8 cellular contexts compared by ENCODE assay signal in the genomic region with DNA sequence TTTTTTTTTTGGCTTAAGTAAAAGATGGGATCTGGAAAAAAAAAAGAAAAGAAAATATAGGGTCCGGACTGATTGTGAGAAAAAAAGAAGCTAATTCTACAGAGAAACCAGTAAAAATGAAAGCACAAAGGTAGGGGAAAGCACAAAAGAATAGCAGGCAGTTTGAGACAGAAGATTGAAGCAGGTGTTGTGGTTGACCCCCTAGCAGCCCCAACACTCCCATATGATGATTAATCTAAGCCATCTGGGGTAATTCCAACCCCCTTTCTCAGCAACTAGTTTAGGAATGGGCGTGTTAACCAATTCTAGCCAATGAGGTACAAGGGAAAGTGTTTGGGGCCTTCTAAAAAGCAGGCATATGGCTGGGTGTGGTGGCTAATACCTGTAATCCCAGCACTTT.
A peak's percentile ranks its signal among the peaks of the same experiment; 100 is the strongest.
DNase-seq lines count a peak whose midpoint lies in the region; ATAC-seq lines count a peak whose summit lies in the region.

No MANE protein-coding gene starts in this region.

- H3K4me3 Mint-ChIP-seq in effector memory CD8-positive, alpha-beta T cell = no peak overlapping the region

- DNase-seq in stimulated activated naive CD4-positive, alpha-beta T cell treated with Interleukin-2 at 50 U/mL for 16 hours (lab: John Stamatoyannopoulos, UW) = peak; percentile 10
- no peak for DNase-seq in stimulated activated naive CD4-positive, alpha-beta T cell (lab: John Stamatoyannopoulos, UW)
- DNase-seq in NCI-H82 (lab: John Stamatoyannopoulos, UW) = peak; percentile 86
- no peak for DNase-seq in effector memory CD8-positive, alpha-beta T cell
- no peak for DNase-seq in activated CD4-positive, CD25-positive, alpha-beta regulatory T cell treated with anti-CD3 and anti-CD28 coated beads, Interleukin-2, amount 50 U/mL, for 72 hours
- DNase-seq in HT-29 (ENCODE audit: low spot score) = no peak
- no peak for DNase-seq in NOMO-1 treated with DMSO at 0.1 percent for 48 hours (lab: John Stamatoyannopoulos, UW; ENCODE audit: unreplicated experiment)

- H3K4me1 Mint-ChIP-seq in effector memory CD8-positive, alpha-beta T cell (ENCODE audit: low read depth in 2 of 2) = peaks cover 6 to 10% of the 10 kb centered on the region in 2 donors

- peaks cover 0 to 2% of the 10 kb centered on the region in 2 donors for H3K9me3 Mint-ChIP-seq in effector memory CD8-positive, alpha-beta T cell

- ATAC-seq in HG02840 (IDR thresholded peaks at IDR 0.05; ENCODE audit: low FRiP score, unreplicated experiment) = peak; percentile 84
- ATAC-seq in effector memory CD8-positive, alpha-beta T cell (replicated peaks) = no peak

- H3K36me3 Mint-ChIP-seq in effector memory CD8-positive, alpha-beta T cell (ENCODE audit: insufficient read depth) = peaks cover 3% of the 10 kb centered on the region

- H3K27ac Mint-ChIP-seq in effector memory CD8-positive, alpha-beta T cell = peak overlapping the region in 1 of 2 donors; percentile 45

- H3K27me3 Mint-ChIP-seq in effector memory CD8-positive, alpha-beta T cell = no peaks in the 10 kb centered on the region

Comparison
In these comparisons a context has a peak if more than half of its experiments do, and no peak if none do; other contexts are left out.
1. DNase-seq: peak in stimulated activated naive CD4-positive, alpha-beta T cell treated with Interleukin-2 at 50 U/mL for 16 hours (single experiment) and NCI-H82 (single experiment); none in stimulated activated naive CD4-positive, alpha-beta T cell (0 of 6), effector memory CD8-positive, alpha-beta T cell (0 of 3), activated CD4-positive, CD25-positive, alpha-beta regulatory T cell treated with anti-CD3 and anti-CD28 coated beads, Interleukin-2, amount 50 U/mL, for 72 hours (single experiment), HT-29 (single experiment) and NOMO-1 treated with DMSO at 0.1 percent for 48 hours (single experiment).